ENCODE assay signal across 8 cellular contexts in genomic region chr10:112307631-112308502, GRCh38. TPM values are rescaled to one million over a fixed set of nuclear protein-coding genes. Genes with fewer than 3 reads are reported as not detected.
DNase-seq lines count a peak whose midpoint lies in the region; ATAC-seq, FAIRE-seq and TF ChIP-seq lines count a peak whose summit lies in the region.

No MANE protein-coding gene starts in this region.

- DNase-seq in AG09319 (ENCODE audit: extremely low read depth, low read depth) (peak; percentile 20), GM12891 (ENCODE audit: insufficient read length, low spot score) (peak; percentile 56), RWPE1 (ENCODE audit: low spot score) (peak; percentile 73), cardiac fibroblast (ENCODE audit: low read depth in 2 of 2) (peak; percentile 20 to 61), left lobe of liver (ENCODE audit: low spot score) (peak; percentile 75)

- no peak overlapping the region for H3K4me3 ChIP-seq in cardiac fibroblast (replicated peaks in 1 of 2; ENCODE audit: low read depth in 2 of 2, low read length in 2 of 2)

- TF ChIP-seq POLR2A in GM12891 (IDR thresholded peaks at IDR 0.05; ENCODE audit: low read depth, low read length) = no peak

- no peak overlapping the region for H3K27ac ChIP-seq in RWPE1
- H3K27ac ChIP-seq in temporal lobe (ENCODE audit: low read depth, low read length) = peak overlapping the region; percentile 41

- POLR2A ChIA-PET in RWPE1 (lab: Yijun Ruan, JAX; ENCODE audit: low non-redundant PET) = interaction anchor here (0.6 kb wide), 1 partner anchor 520 kb away, joined by 4 read pairs; no protein-coding TSS in a partner anchor

- TF ChIP-seq CTCF in AG09319 (IDR thresholded peaks at IDR 0.05; ENCODE audit: low read depth, low read length) (peak; percentile 91), RWPE1 (conservative IDR thresholded peaks at IDR 0.05; ENCODE audit: low read depth) (peak; percentile 44), cardiac fibroblast (IDR thresholded peaks at IDR 0.05; ENCODE audit: low read depth, low read length) (peak; percentile 91)

- ATAC-seq in HG03175 (IDR thresholded peaks at IDR 0.05; ENCODE audit: unreplicated experiment) (peak; percentile 62), left lobe of liver (peak; percentile 85), HG03045 (IDR thresholded peaks at IDR 0.05; ENCODE audit: unreplicated experiment) (no peak)

- CTCF ChIA-PET in RWPE1 (lab: Yijun Ruan, JAX) = interaction anchor here (0.5 to 1.7 kb wide), 14 partner anchors 11 to 1032 kb away, joined by 3 to 7 read pairs (median 3); no protein-coding TSS in a partner anchor

- peak; percentile 63 for FAIRE-seq in GM12891 (lab: Jason Lieb, UNC)

TF ChIP-seq in GM12891, 5 proteins besides CTCF, POLR2A, EP300 and RAD21:
- no peak for TF ChIP-seq SPI1 (IDR thresholded peaks at IDR 0.05; ENCODE audit: low read depth, low read length)
- no peak for TF ChIP-seq TAF1 (IDR thresholded peaks at IDR 0.05; ENCODE audit: low read depth, low read length)
- no peak for TF ChIP-seq POU2F2 (IDR thresholded peaks at IDR 0.05; ENCODE audit: low read depth, low read length)
- TF ChIP-seq PAX5 (IDR thresholded peaks at IDR 0.05; ENCODE audit: insufficient read depth, low read length, severe bottlenecking) = no peak
- no peak for TF ChIP-seq POLR2AphosphoS5 (IDR thresholded peaks at IDR 0.05; ENCODE audit: low read depth, low read length)

RNA-seq across cellular contexts. Expression of gene TECTB, which starts 24.7 kb away (rescaled TPM):
- not detected for polyA plus RNA-seq in GM12891 (2012; ENCODE audit: low read depth, missing spikeins)
- 0.13 TPM for total RNA-seq in left lobe of liver
- total RNA-seq in temporal lobe = not detected

Comparison
In these comparisons a context has a peak if more than half of its experiments do, and no peak if none do; other contexts are left out.
1. DNase-seq: peak in every context shown above with its lines; median percentile 75 in left lobe of liver; 73 in RWPE1; 56 in GM12891; 40 in cardiac fibroblast; 20 in AG09319.